1 cellular context compared by ENCODE assay signal in genomic region chr7:102749323-102749786, GRCh38.
A peak's percentile ranks its signal among the peaks of the same experiment; 100 is the strongest.
TF ChIP-seq lines count a peak whose summit lies in the region.

No MANE protein-coding gene starts in this region.

TF ChIP-seq in K562, 482 proteins besides CTCF, POLR2A, EP300 and RAD21 (continued from another document):
- TF ChIP-seq MGA (IDR thresholded peaks at IDR 0.05) (peak; percentile 50; the same call in 1 of the 2 replicates), SAP30 (IDR thresholded peaks at IDR 0.05; ENCODE audit: borderline replicate concordance, insufficient read depth, low read depth, low read length, poor library complexity, severe bottlenecking) (peak; percentile 23), ZFX (CRISPR knock-in tag; IDR thresholded peaks at IDR 0.05) (peak; percentile 51; the same call in 1 of the 2 replicates), RBFOX2 (IDR thresholded peaks at IDR 0.05; ENCODE audit: low read depth, low read length) (peak; percentile 12; the same call in 1 of the 2 replicates), E2F6 (IDR thresholded peaks at IDR 0.05; ENCODE audit: borderline replicate concordance in 1 of 2, extremely low read depth in 1 of 2, insufficient read depth in 1 of 2, insufficient read length in 1 of 2, low read depth in 1 of 2, low read length in 1 of 2, poor library complexity in 1 of 2, severe bottlenecking in 1 of 2) (peak in 1 of 2 experiments; percentile 15)
